In the genomic region with DNA sequence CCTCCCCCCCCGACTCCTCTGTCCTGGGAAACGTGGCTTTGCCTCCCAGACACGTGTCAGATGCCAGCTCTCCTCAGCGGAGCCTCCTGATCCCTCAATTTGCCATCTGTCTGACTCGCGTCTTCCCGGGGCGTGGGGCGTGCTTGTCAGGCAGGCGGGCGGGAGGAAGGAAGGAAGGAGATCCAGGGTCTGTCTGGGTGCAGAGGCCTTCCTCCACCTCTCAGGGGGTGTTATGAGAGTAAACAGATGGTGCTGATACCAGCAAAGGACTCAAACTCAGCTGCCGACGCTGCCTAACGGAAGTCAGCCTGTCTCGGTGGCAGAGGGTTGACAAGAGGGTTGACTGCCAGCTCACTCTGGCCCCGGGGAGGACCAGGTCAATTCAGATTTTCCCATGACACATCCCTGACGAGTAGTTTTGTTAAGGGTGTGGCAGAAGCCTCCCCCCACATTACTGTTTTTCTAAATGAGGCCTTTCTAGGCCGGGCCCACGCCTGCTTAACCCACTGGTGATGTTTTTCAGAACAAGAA, we compare ENCODE assay signal across 7 cellular contexts. TPM values are rescaled to one million over a fixed set of nuclear protein-coding genes. Genes with fewer than 3 reads are reported as not detected.
A peak's percentile ranks its signal among the peaks of the same experiment; 100 is the strongest.
DNase-seq lines count a peak whose midpoint lies in the region; ATAC-seq and TF ChIP-seq lines count a peak whose summit lies in the region.

No MANE protein-coding gene starts in this region.

- POLR2A ChIA-PET in GM10248 (lab: Yijun Ruan, JAX) = no interaction called here

- CTCF ChIA-PET in GM10248 (lab: Yijun Ruan, JAX) = interaction anchor here (0.9 to 5.2 kb wide), 5 partner anchors 7 to 109 kb away, joined by 3 to 39 read pairs (median 5); a partner anchor contains a TSS

- DNase-seq in NCI-H524 (lab: John Stamatoyannopoulos, UW) = peak; percentile 98 to 99
- DNase-seq in activated CD8-positive, alpha-beta memory T cell treated with anti-CD3 and anti-CD28 coated beads, Interleukin-2, amount 50 U/mL, for 48 hours = peak; percentile 85
- DNase-seq in stimulated activated CD4-positive, alpha-beta T cell treated with anti-CD3 and anti-CD28 coated beads, Interleukin-15, amount 100 ng/mL, for 1 hour (ENCODE audit: low read depth in 1 of 2, low spot score in 1 of 2) = peak; percentile 40 to 47
- DNase-seq in NCI-H2081 (lab: John Stamatoyannopoulos, UW) = no peak
- DNase-seq in GM10248 (ENCODE audit: extremely low spot score) = no peak
- no peak for DNase-seq in NCI-H2196 (lab: John Stamatoyannopoulos, UW; ENCODE audit: unreplicated experiment)

- ATAC-seq in esophagus mucosa = peak; percentile 56

- TF ChIP-seq CTCF in GM10248 (IDR thresholded peaks at IDR 0.05; ENCODE audit: control extremely low read depth, extremely low read depth, low read depth, missing control alignments) = no peak

RNA-seq across cellular contexts. Expression of a gene that starts 17.0 kb away (rescaled TPM):
- total RNA-seq in esophagus mucosa = 77.6 TPM

RNA-seq across cellular contexts. Expression of a gene that starts 52.2 kb away (rescaled TPM):
- total RNA-seq in esophagus mucosa = 0.08 TPM

Comparison
In these comparisons a context has a peak if more than half of its experiments do, and no peak if none do; other contexts are left out.
1. DNase-seq: peak in NCI-H524 (2 of 2), activated CD8-positive, alpha-beta memory T cell treated with anti-CD3 and anti-CD28 coated beads, Interleukin-2, amount 50 U/mL, for 48 hours (single experiment) and stimulated activated CD4-positive, alpha-beta T cell treated with anti-CD3 and anti-CD28 coated beads, Interleukin-15, amount 100 ng/mL, for 1 hour (2 of 2); none in NCI-H2081 (0 of 2), GM10248 (single experiment) and NCI-H2196 (single experiment).